In the genomic region with DNA sequence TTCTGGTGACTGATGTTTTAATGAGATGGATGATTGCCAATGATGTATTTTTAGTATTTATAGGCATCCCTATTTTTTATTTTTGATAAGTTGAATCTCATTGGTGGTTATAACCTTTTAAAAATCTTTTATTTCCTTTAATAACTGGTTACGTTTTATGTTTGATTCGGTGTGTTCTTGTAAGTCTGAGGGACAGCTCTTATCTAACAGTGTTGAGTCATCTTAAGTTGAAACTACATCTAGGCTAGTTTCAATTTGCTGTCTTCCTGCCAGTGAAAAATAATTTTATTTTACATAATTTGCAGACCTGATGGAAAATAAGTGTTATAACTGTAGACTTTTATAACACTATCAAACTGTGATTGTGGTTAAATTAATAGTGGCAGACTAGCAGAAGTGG, we compare ENCODE assay signal across 18 cellular contexts. TPM values are rescaled to one million over a fixed set of nuclear protein-coding genes. Genes with fewer than 3 reads are reported as not detected.
DNase-seq lines count a peak whose midpoint lies in the region; ATAC-seq and TF ChIP-seq lines count a peak whose summit lies in the region.
"Had no signal": no experiment of that assay in that cellular context is flagged by ENCODE, and none has a peak within 500 bp of the region (broad histone marks: within the 10 kb centered on the region; RNA-seq: fewer than 3 reads in every experiment).

No MANE protein-coding gene starts in this region.

- no peaks in the 10 kb centered on the region for H3K4me1 ChIP-seq in esophagus (ENCODE audit: control insufficient read depth in 2 of 2, insufficient read depth in 2 of 2, low read length in 1 of 2)

- no peak for DNase-seq in activated CD8-positive, alpha-beta memory T cell treated with anti-CD3 and anti-CD28 coated beads, Interleukin-2, amount 10 ng/mL, durations not matched to agents 7 days and 5 days
- DNase-seq in activated CD8-positive, alpha-beta memory T cell treated with anti-CD3 and anti-CD28 coated beads, Interleukin-2, amount 50 U/mL, for 48 hours = no peak
- DNase-seq in T-helper 17 cell (no peak), DMS153 (lab: John Stamatoyannopoulos, UW) (no peak), chondrocyte (ENCODE audit: low spot score) (no peak)
- no peak for DNase-seq in stimulated activated effector memory CD8-positive, alpha-beta T cell treated with anti-CD3 and anti-CD28 coated beads, Interleukin-12 subunit alpha, Interleukin-12 subunit beta, amount 100 ng/mL, for 72 hours (ENCODE audit: low spot score in 2 of 2)
- DNase-seq: activated CD4-positive, CD25-positive, alpha-beta regulatory T cell treated with anti-CD3 and anti-CD28 coated beads, Interleukin-2, amount 50 U/mL, for 72 hours; activated T-cell treated with anti-CD3 and anti-CD28 coated beads, Interleukin-2, amount 50 U/mL, for 4 hours; adrenal gland; Caco-2; dorsolateral prefrontal cortex; foreskin fibroblast; NCI-H1092; NCI-H2227 treated with DMSO at 0.1 percent for 48 hours; stimulated activated CD4-positive, alpha-beta T cell treated with anti-CD3 and anti-CD28 coated beads, Interleukin-12 subunit alpha, Interleukin-12 subunit beta, amount 100 ng/mL, for 4 hours had no signal

- H3K4me1 Mint-ChIP-seq in activated CD8-positive, alpha-beta memory T cell treated with anti-CD3 and anti-CD28 coated beads, Interleukin-2, amount 10 ng/mL, durations not matched to agents 7 days and 5 days = peaks cover 57% of the 10 kb centered on the region
- H3K4me1 Mint-ChIP-seq in T-helper 17 cell = peaks cover 51% of the 10 kb centered on the region
- peaks cover 37% of the 10 kb centered on the region for H3K4me1 Mint-ChIP-seq in stimulated activated effector memory CD8-positive, alpha-beta T cell treated with anti-CD3 and anti-CD28 coated beads, Interleukin-12 subunit alpha, Interleukin-12 subunit beta, amount 100 ng/mL, for 72 hours
- peaks cover 48% of the 10 kb centered on the region for H3K4me1 Mint-ChIP-seq in chondrocyte (ENCODE audit: low read depth)

- peak overlapping the region in 1 of 2 donors; percentile 28 for H3K4me3 ChIP-seq in esophagus (ENCODE audit: low read depth in 1 of 2, low read length in 2 of 2)
- H3K4me3 ChIP-seq: adrenal gland, dorsolateral prefrontal cortex, suprapubic skin had no signal

- WGBS in esophagus, 2 donors = 44 to 74% methylated on average over 2 of the region's 2 CpGs

- TF ChIP-seq CTCF in chondrocyte (IDR thresholded peaks at IDR 0.05) = no peak

- peak overlapping the region; percentile 70 to 79 for H3K27ac ChIP-seq in esophagus (ENCODE audit: low read depth in 2 of 2, low read length in 1 of 2)
- H3K27ac ChIP-seq: dorsolateral prefrontal cortex, suprapubic skin had no signal

- CTCF ChIA-PET in activated CD8-positive, alpha-beta memory T cell treated with anti-CD3 and anti-CD28 coated beads, Interleukin-2, amount 10 ng/mL, durations not matched to agents 7 days and 5 days (lab: Charles Lee) = no interaction called here

- peak overlapping the region; percentile 28 for H3K27ac Mint-ChIP-seq in activated CD8-positive, alpha-beta memory T cell treated with anti-CD3 and anti-CD28 coated beads, Interleukin-2, amount 10 ng/mL, durations not matched to agents 7 days and 5 days
- peak overlapping the region; percentile 39 for H3K27ac Mint-ChIP-seq in T-helper 17 cell
- no peak overlapping the region for H3K27ac Mint-ChIP-seq in stimulated activated effector memory CD8-positive, alpha-beta T cell treated with anti-CD3 and anti-CD28 coated beads, Interleukin-12 subunit alpha, Interleukin-12 subunit beta, amount 100 ng/mL, for 72 hours
- H3K27ac Mint-ChIP-seq in chondrocyte (ENCODE audit: unreplicated experiment) = no peak overlapping the region

- peaks cover 56% of the 10 kb centered on the region for H3K27me3 Mint-ChIP-seq in activated CD8-positive, alpha-beta memory T cell treated with anti-CD3 and anti-CD28 coated beads, Interleukin-2, amount 10 ng/mL, durations not matched to agents 7 days and 5 days
- H3K27me3 Mint-ChIP-seq in T-helper 17 cell = no peaks in the 10 kb centered on the region
- H3K27me3 Mint-ChIP-seq in chondrocyte (ENCODE audit: low read depth) = no peaks in the 10 kb centered on the region

- H3K27me3 ChIP-seq in esophagus (ENCODE audit: control insufficient read depth in 1 of 2, insufficient read depth in 2 of 2, low read length in 2 of 2) = no peaks in the 10 kb centered on the region
- H3K27me3 ChIP-seq: adrenal gland, dorsolateral prefrontal cortex, suprapubic skin had no signal

- H3K9me3 ChIP-seq in T-helper 17 cell (ENCODE audit: control insufficient read depth, low read length, poor library complexity, severe bottlenecking) (no peaks in the 10 kb centered on the region), esophagus (ENCODE audit: control insufficient read depth in 2 of 2, insufficient read depth in 1 of 2, low read depth in 1 of 2, low read length in 1 of 2) (peaks cover 0 to 2% of the 10 kb centered on the region in 2 donors)
- H3K9me3 ChIP-seq: adrenal gland, Caco-2, suprapubic skin had no signal

- no peaks in the 10 kb centered on the region for H3K36me3 ChIP-seq in esophagus (ENCODE audit: control insufficient read depth in 2 of 2, insufficient read depth in 2 of 2, low read length in 1 of 2)
- H3K36me3 ChIP-seq: adrenal gland, suprapubic skin had no signal

- peaks cover 3% of the 10 kb centered on the region for H3K36me3 Mint-ChIP-seq in activated CD8-positive, alpha-beta memory T cell treated with anti-CD3 and anti-CD28 coated beads, Interleukin-2, amount 10 ng/mL, durations not matched to agents 7 days and 5 days
- H3K36me3 Mint-ChIP-seq in T-helper 17 cell (ENCODE audit: low read depth) (no peaks in the 10 kb centered on the region), chondrocyte (ENCODE audit: low read depth) (no peaks in the 10 kb centered on the region)
- peaks cover 11% of the 10 kb centered on the region for H3K36me3 Mint-ChIP-seq in stimulated activated effector memory CD8-positive, alpha-beta T cell treated with anti-CD3 and anti-CD28 coated beads, Interleukin-12 subunit alpha, Interleukin-12 subunit beta, amount 100 ng/mL, for 72 hours

- H3K9me3 Mint-ChIP-seq in activated CD8-positive, alpha-beta memory T cell treated with anti-CD3 and anti-CD28 coated beads, Interleukin-2, amount 10 ng/mL, durations not matched to agents 7 days and 5 days (ENCODE audit: low read depth) = no peaks in the 10 kb centered on the region
- H3K9me3 Mint-ChIP-seq in stimulated activated effector memory CD8-positive, alpha-beta T cell treated with anti-CD3 and anti-CD28 coated beads, Interleukin-12 subunit alpha, Interleukin-12 subunit beta, amount 100 ng/mL, for 72 hours = no peaks in the 10 kb centered on the region
- no peaks in the 10 kb centered on the region for H3K9me3 Mint-ChIP-seq in chondrocyte (ENCODE audit: low read depth)
- H3K9me3 Mint-ChIP-seq: activated T-cell treated with anti-CD3 and anti-CD28 coated beads, Interleukin-2, amount 50 U/mL, for 4 hours had no signal

- no peak overlapping the region for H3K4me3 Mint-ChIP-seq in activated CD8-positive, alpha-beta memory T cell treated with anti-CD3 and anti-CD28 coated beads, Interleukin-2, amount 10 ng/mL, durations not matched to agents 7 days and 5 days
- H3K4me3 Mint-ChIP-seq in T-helper 17 cell (peak overlapping the region; percentile 50), chondrocyte (ENCODE audit: unreplicated experiment) (no peak overlapping the region)
- H3K4me3 Mint-ChIP-seq in stimulated activated effector memory CD8-positive, alpha-beta T cell treated with anti-CD3 and anti-CD28 coated beads, Interleukin-12 subunit alpha, Interleukin-12 subunit beta, amount 100 ng/mL, for 72 hours = peak overlapping the region; percentile 43
- H3K4me3 Mint-ChIP-seq: activated T-cell treated with anti-CD3 and anti-CD28 coated beads, Interleukin-2, amount 50 U/mL, for 4 hours had no signal

- ATAC-seq in activated CD8-positive, alpha-beta memory T cell treated with anti-CD3 and anti-CD28 coated beads, Interleukin-2, amount 10 ng/mL, durations not matched to agents 7 days and 5 days = no peak
- ATAC-seq in T-helper 17 cell (no peak), GM21576 (IDR thresholded peaks at IDR 0.05; ENCODE audit: unreplicated experiment) (no peak)
- ATAC-seq in stimulated activated effector memory CD8-positive, alpha-beta T cell treated with anti-CD3 and anti-CD28 coated beads, Interleukin-12 subunit alpha, Interleukin-12 subunit beta, amount 100 ng/mL, for 72 hours = no peak
- ATAC-seq: activated T-cell treated with anti-CD3 and anti-CD28 coated beads, Interleukin-2, amount 50 U/mL, for 4 hours had no signal

RNA-seq across cellular contexts. Expression of a gene that starts 4.6 kb away (rescaled TPM):
- 10 to 100 TPM; 38.7 to 94.6 TPM for total RNA-seq in activated CD8-positive, alpha-beta memory T cell treated with anti-CD3 and anti-CD28 coated beads, Interleukin-2, amount 10 ng/mL, durations not matched to agents 7 days and 5 days
- total RNA-seq in T-helper 17 cell (10 to 100 TPM; 56.5 to 83.9 TPM), chondrocyte (40.5 to 48.8 TPM (median 45.8 TPM) in 3 replicates)
- 100 to 1,000 TPM in 1 of 2 donors, 10 to 100 TPM in 1; 91.7 to 124 TPM for polyA plus RNA-seq in esophagus

Comparison
In these comparisons a context has a peak if more than half of its experiments do, and no peak if none do; other contexts are left out.
1. H3K27ac Mint-ChIP-seq: peak in activated CD8-positive, alpha-beta memory T cell treated with anti-CD3 and anti-CD28 coated beads, Interleukin-2, amount 10 ng/mL, durations not matched to agents 7 days and 5 days (single experiment) and T-helper 17 cell (single experiment); none in stimulated activated effector memory CD8-positive, alpha-beta T cell treated with anti-CD3 and anti-CD28 coated beads, Interleukin-12 subunit alpha, Interleukin-12 subunit beta, amount 100 ng/mL, for 72 hours (single experiment) and chondrocyte (single experiment).
2. H3K4me3 Mint-ChIP-seq: peak in T-helper 17 cell (single experiment) and stimulated activated effector memory CD8-positive, alpha-beta T cell treated with anti-CD3 and anti-CD28 coated beads, Interleukin-12 subunit alpha, Interleukin-12 subunit beta, amount 100 ng/mL, for 72 hours (single experiment); none in activated CD8-positive, alpha-beta memory T cell treated with anti-CD3 and anti-CD28 coated beads, Interleukin-2, amount 10 ng/mL, durations not matched to agents 7 days and 5 days (single experiment) and chondrocyte (single experiment).